23 cellular contexts compared by ENCODE assay signal in genomic region chr6:22367331-22367730, GRCh38.
DNase-seq lines count a peak whose midpoint lies in the region; ATAC-seq and TF ChIP-seq lines count a peak whose summit lies in the region.
"Had no signal": no experiment of that assay in that cellular context is flagged by ENCODE, and none has a peak within 500 bp of the region (broad histone marks: within the 10 kb centered on the region; RNA-seq: fewer than 3 reads in every experiment).

No MANE protein-coding gene starts in this region.

- ATAC-seq in sciatic nerve (peak; percentile 41), HG03442 (IDR thresholded peaks at IDR 0.05; ENCODE audit: unreplicated experiment) (no peak)
- ATAC-seq: Right ventricle myocardium inferior had no signal

- intact Hi-C loops in sciatic nerve (cut with DNase I) = no loop called here

- no peaks in the 10 kb centered on the region; the same call in 1 of the 2 replicates for H3K4me1 Mint-ChIP-seq in HFFc6 (ENCODE audit: low read depth)

- H3K9ac ChIP-seq in SK-N-MC (ENCODE audit: insufficient read length) = no peak overlapping the region
- H3K9ac ChIP-seq: neural progenitor cell had no signal

- H3K36me3 ChIP-seq in BJ (ENCODE audit: control insufficient read depth, insufficient read depth, low read length) (no peaks in the 10 kb centered on the region), SK-N-MC (ENCODE audit: insufficient read depth, low read length) (no peaks in the 10 kb centered on the region)
- H3K36me3 ChIP-seq: neural progenitor cell, thoracic aorta had no signal

- no peaks in the 10 kb centered on the region for H3K36me3 Mint-ChIP-seq in HFFc6 (ENCODE audit: low read depth)
- H3K36me3 Mint-ChIP-seq: neural progenitor cell had no signal

- H3K4me3 Mint-ChIP-seq in HFFc6 = no peak overlapping the region; the same call in 1 of the 2 replicates
- H3K4me3 Mint-ChIP-seq: neural progenitor cell; stimulated activated naive CD8-positive, alpha-beta T cell treated with anti-CD3 and anti-CD28 coated beads, Interleukin-15, Interleukin-2, amounts not matched to agents 100 ng/mL and 50 ng/mL, for 24 hours had no signal

- H3K9me3 Mint-ChIP-seq in HFFc6 = peaks cover 36% of the 10 kb centered on the region
- H3K9me3 Mint-ChIP-seq: stimulated activated naive CD8-positive, alpha-beta T cell treated with anti-CD3 and anti-CD28 coated beads, Interleukin-15, Interleukin-2, amounts not matched to agents 100 ng/mL and 50 ng/mL, for 24 hours had no signal

- TF ChIP-seq CTCF in BJ (IDR thresholded peaks at IDR 0.05; ENCODE audit: insufficient read depth, low read depth, low read length) (no peak), fibroblast of the aortic adventitia (IDR thresholded peaks at IDR 0.05; ENCODE audit: insufficient read depth, low read length) (no peak), HFFc6 (IDR thresholded peaks at IDR 0.05) (no peak)

- no peaks in the 10 kb centered on the region; the same call in 1 of the 2 replicates for H3K27me3 Mint-ChIP-seq in HFFc6 (ENCODE audit: insufficient read depth)
- H3K27me3 Mint-ChIP-seq: stimulated activated naive CD8-positive, alpha-beta T cell treated with anti-CD3 and anti-CD28 coated beads, Interleukin-15, Interleukin-2, amounts not matched to agents 100 ng/mL and 50 ng/mL, for 24 hours had no signal

- DNase-seq in BJ (ENCODE audit: low read depth) (peak; percentile 73), SK-N-MC (ENCODE audit: low read depth, low spot score) (no peak), fibroblast of the aortic adventitia (ENCODE audit: low read depth) (peak; percentile 9), sciatic nerve (ENCODE audit: low spot score) (no peak), HFFc6 (no peak), NCI-H524 (lab: John Stamatoyannopoulos, UW) (no peak)
- DNase-seq: ACHN; activated CD4-positive, alpha-beta T cell treated with anti-CD3 and anti-CD28 coated beads, Interleukin-2, amount 50 U/mL, for 48 hours; activated CD4-positive, CD25-positive, alpha-beta regulatory T cell treated with anti-CD3 and anti-CD28 coated beads, Interleukin-2, amount 50 U/mL, for 72 hours; activated T-cell treated with anti-CD3 and anti-CD28 coated beads, Interleukin-2, amount 50 U/mL, for 48 hours; DMS79 treated with DMSO at 0.1 percent for 48 hours; dorsolateral prefrontal cortex; hypothalamus; Kasumi-1; MV-4-11; NCI-H1436 treated with DMSO at 0.1 percent for 48 hours; NCI-H748 treated with DMSO at 0.1 percent for 48 hours; stimulated activated CD4-positive, alpha-beta T cell treated with anti-CD3 and anti-CD28 coated beads, Interleukin-2, amount 100 ng/mL, for 24 hours had no signal

- H3K27me3 ChIP-seq in BJ (ENCODE audit: control insufficient read depth, insufficient read depth, low read length) = no peaks in the 10 kb centered on the region
- H3K27me3 ChIP-seq: dorsolateral prefrontal cortex, neural progenitor cell had no signal

- H3K27ac Mint-ChIP-seq in HFFc6 = no peak overlapping the region
- H3K27ac Mint-ChIP-seq: neural progenitor cell; stimulated activated naive CD8-positive, alpha-beta T cell treated with anti-CD3 and anti-CD28 coated beads, Interleukin-15, Interleukin-2, amounts not matched to agents 100 ng/mL and 50 ng/mL, for 24 hours had no signal

- POLR2A ChIA-PET in BJ (lab: Charles Lee) = no interaction called here

- H3K9me3 ChIP-seq in SK-N-MC (ENCODE audit: low read depth, low read length) = no peaks in the 10 kb centered on the region
- H3K9me3 ChIP-seq: thoracic aorta had no signal

- peak overlapping the region; percentile 14; the same call in 1 of the 2 replicates for H3K27ac ChIP-seq in SK-N-MC
- H3K27ac ChIP-seq: neural progenitor cell had no signal

- H3K4me3 ChIP-seq in BJ (ENCODE audit: low read depth, low read length) = no peak overlapping the region
- H3K4me3 ChIP-seq in SK-N-MC = no peak overlapping the region
- H3K4me3 ChIP-seq in fibroblast of the aortic adventitia (ENCODE audit: low read depth, low read length) = no peak overlapping the region
- H3K4me3 ChIP-seq: dorsolateral prefrontal cortex, neural progenitor cell, thoracic aorta had no signal

- CTCF ChIA-PET in BJ (lab: Yijun Ruan, JAX) = interaction anchor here (0.6 to 1.5 kb wide), 2 partner anchors 16 to 59 kb away, joined by 3 read pairs; no protein-coding TSS in a partner anchor

Comparison
In these comparisons a context has a peak if more than half of its experiments do, and no peak if none do; other contexts are left out.
1. DNase-seq: peak in BJ (single experiment) and fibroblast of the aortic adventitia (single experiment); none in SK-N-MC (single experiment), sciatic nerve (single experiment), HFFc6 (single experiment) and NCI-H524 (0 of 2).